ENCODE assay signal across 9 cellular contexts in genomic region chr7:87475359-87476178, GRCh38. TPM values are rescaled to one million over a fixed set of nuclear protein-coding genes. Genes with fewer than 3 reads are reported as not detected.
A peak's percentile ranks its signal among the peaks of the same experiment; 100 is the strongest.
DNase-seq lines count a peak whose midpoint lies in the region; ATAC-seq and TF ChIP-seq lines count a peak whose summit lies in the region.
"Had no signal": no experiment of that assay in that cellular context is flagged by ENCODE, and none has a peak within 500 bp of the region (broad histone marks: within the 10 kb centered on the region; RNA-seq: fewer than 3 reads in every experiment).

TSS of gene ABCB4 (minus strand) at chr7:87475680. CDS start at chr7:87475465, 215 bp downstream.

- H3K27ac ChIP-seq in iPS-18a (ENCODE audit: low read length) (no peak within 1 kb of the TSS), spleen (peak within 1 kb of the TSS; percentile 58 to 92 (median 84))

- no peak within 1 kb of the TSS for H3K27ac Mint-ChIP-seq in activated naive CD4-positive, alpha-beta T cell treated with anti-CD3 and anti-CD28 coated beads, Interleukin-2, amount 10 ng/mL, durations not matched to agents 7 days and 5 days
- no peak within 1 kb of the TSS for H3K27ac Mint-ChIP-seq in activated T-helper 2 cell treated with anti-CD3 and anti-CD28 coated beads, Interferon-gamma antibody, Interleukin-2, Interleukin-4, amounts not matched to agents 10 μg/mL and 5 μg/mL and 100 μg/mL, durations not matched to agents 14 hours and 24 hours and 36 hours

- H3K4me1 Mint-ChIP-seq in activated naive CD4-positive, alpha-beta T cell treated with anti-CD3 and anti-CD28 coated beads, Interleukin-2, amount 10 ng/mL, durations not matched to agents 7 days and 5 days: peaks cover 14% of the 10 kb centered on the region
- peaks cover 4% of the 10 kb centered on the region for H3K4me1 Mint-ChIP-seq in activated T-helper 2 cell treated with anti-CD3 and anti-CD28 coated beads, Interferon-gamma antibody, Interleukin-2, Interleukin-4, amounts not matched to agents 10 μg/mL and 5 μg/mL and 100 μg/mL, durations not matched to agents 14 hours and 24 hours and 36 hours (ENCODE audit: low read depth)
- H3K4me1 Mint-ChIP-seq: central memory CD8-positive, alpha-beta T cell had no signal

- H3K4me3 Mint-ChIP-seq in activated naive CD4-positive, alpha-beta T cell treated with anti-CD3 and anti-CD28 coated beads, Interleukin-2, amount 10 ng/mL, durations not matched to agents 7 days and 5 days: peak within 1 kb of the TSS; percentile 32
- peak within 1 kb of the TSS; percentile 7 for H3K4me3 Mint-ChIP-seq in activated T-helper 2 cell treated with anti-CD3 and anti-CD28 coated beads, Interferon-gamma antibody, Interleukin-2, Interleukin-4, amounts not matched to agents 10 μg/mL and 5 μg/mL and 100 μg/mL, durations not matched to agents 14 hours and 24 hours and 36 hours (ENCODE audit: low read depth)
- H3K4me3 Mint-ChIP-seq: central memory CD8-positive, alpha-beta T cell had no signal

- peak within 1 kb of the TSS; percentile 60 for H3K4me3 ChIP-seq in iPS-18a (ENCODE audit: low read length)
- peak within 1 kb of the TSS; percentile 40 to 78 (median 44) for H3K4me3 ChIP-seq in spleen

- H3K9me3 ChIP-seq in iPS-18a (ENCODE audit: control insufficient read depth, low read depth, low read length): no peaks in the 10 kb centered on the region
- H3K9me3 ChIP-seq in spleen: no peaks in the 10 kb centered on the region

- 5 to 16% (median 5%) methylated on average over 31 to 80 of the region's 80 CpGs for WGBS in spleen, 5 donors

- H3K36me3 ChIP-seq in iPS-18a (ENCODE audit: control insufficient read depth, low read depth, low read length): no peaks in the 10 kb centered on the region
- no peaks in the 10 kb centered on the region for H3K36me3 ChIP-seq in spleen

- TF ChIP-seq CTCF in spleen (IDR thresholded peaks at IDR 0.05 in 8 of 11, conservative IDR thresholded peaks at IDR 0.05 in 3 of 11): no peak

- no peak for DNase-seq in activated naive CD4-positive, alpha-beta T cell treated with anti-CD3 and anti-CD28 coated beads, Interleukin-2, amount 10 ng/mL, durations not matched to agents 7 days and 5 days
- DNase-seq in activated naive CD4-positive, alpha-beta T cell (lab: John Stamatoyannopoulos, UW): no peak
- no peak for DNase-seq in activated T-helper 2 cell treated with anti-CD3 and anti-CD28 coated beads, Interferon-gamma antibody, Interleukin-2, Interleukin-4, amounts not matched to agents 10 μg/mL and 5 μg/mL and 100 μg/mL, durations not matched to agents 14 hours and 24 hours and 36 hours (ENCODE audit: low spot score)
- DNase-seq in spleen (peak; percentile 84), NCI-H2171 (lab: John Stamatoyannopoulos, UW) (no peak), T1000 (lab: John Stamatoyannopoulos, UW) (no peak)

- peak; percentile 6 for ATAC-seq in HG02884 (IDR thresholded peaks at IDR 0.05; ENCODE audit: unreplicated experiment)

- H3K4me1 ChIP-seq in iPS-18a (ENCODE audit: control insufficient read depth, low read depth, low read length): peaks cover 13% of the 10 kb centered on the region
- H3K4me1 ChIP-seq in spleen: peaks cover 6 to 52% (median 33%) of the 10 kb centered on the region in 6 donors

- intact Hi-C loops in activated T-helper 2 cell treated with anti-CD3 and anti-CD28 coated beads, Interferon-gamma antibody, Interleukin-2, Interleukin-4, amounts not matched to agents 10 μg/mL and 5 μg/mL and 100 μg/mL, durations not matched to agents 14 hours and 24 hours and 36 hours (cut with micrococcal nuclease): loop anchor here (10.0 kb wide), 1 partner anchor 149 kb away; the partner anchor contains the start of gene RUNDC3B
- intact Hi-C loops in spleen (cut with DNase I; ENCODE audit: low total_unique reads): no loop called here

- H3K9me3 Mint-ChIP-seq in activated naive CD4-positive, alpha-beta T cell treated with anti-CD3 and anti-CD28 coated beads, Interleukin-2, amount 10 ng/mL, durations not matched to agents 7 days and 5 days: no peaks in the 10 kb centered on the region
- no peaks in the 10 kb centered on the region for H3K9me3 Mint-ChIP-seq in activated T-helper 2 cell treated with anti-CD3 and anti-CD28 coated beads, Interferon-gamma antibody, Interleukin-2, Interleukin-4, amounts not matched to agents 10 μg/mL and 5 μg/mL and 100 μg/mL, durations not matched to agents 14 hours and 24 hours and 36 hours
- H3K9me3 Mint-ChIP-seq: central memory CD8-positive, alpha-beta T cell had no signal

- no peaks in the 10 kb centered on the region for H3K36me3 Mint-ChIP-seq in activated naive CD4-positive, alpha-beta T cell treated with anti-CD3 and anti-CD28 coated beads, Interleukin-2, amount 10 ng/mL, durations not matched to agents 7 days and 5 days
- H3K36me3 Mint-ChIP-seq in activated T-helper 2 cell treated with anti-CD3 and anti-CD28 coated beads, Interferon-gamma antibody, Interleukin-2, Interleukin-4, amounts not matched to agents 10 μg/mL and 5 μg/mL and 100 μg/mL, durations not matched to agents 14 hours and 24 hours and 36 hours (ENCODE audit: low read depth): no peaks in the 10 kb centered on the region

- H3K27me3 ChIP-seq in iPS-18a (ENCODE audit: control insufficient read depth, insufficient read depth, low read length) (peaks cover 34% of the 10 kb centered on the region), spleen (replicated peaks in 1 of 7) (peaks cover 0 to 23% (median 11%) of the 10 kb centered on the region in 7 donors)

- H3K9ac ChIP-seq in iPS-18a (ENCODE audit: low read length): peak within 1 kb of the TSS; percentile 16

- H3K27me3 Mint-ChIP-seq in activated naive CD4-positive, alpha-beta T cell treated with anti-CD3 and anti-CD28 coated beads, Interleukin-2, amount 10 ng/mL, durations not matched to agents 7 days and 5 days: peaks cover 37% of the 10 kb centered on the region
- peaks cover 42% of the 10 kb centered on the region for H3K27me3 Mint-ChIP-seq in activated T-helper 2 cell treated with anti-CD3 and anti-CD28 coated beads, Interferon-gamma antibody, Interleukin-2, Interleukin-4, amounts not matched to agents 10 μg/mL and 5 μg/mL and 100 μg/mL, durations not matched to agents 14 hours and 24 hours and 36 hours (ENCODE audit: low read depth)

- CTCF ChIA-PET in activated naive CD4-positive, alpha-beta T cell treated with anti-CD3 and anti-CD28 coated beads, Interleukin-2, amount 10 ng/mL, durations not matched to agents 7 days and 5 days (lab: Charles Lee): no interaction called here

- no peak for TF ChIP-seq POLR2A in spleen (IDR thresholded peaks at IDR 0.05)

RNA-seq across cellular contexts. Expression of gene ABCB4, which starts in this region (rescaled TPM):
- total RNA-seq in activated T-helper 2 cell treated with anti-CD3 and anti-CD28 coated beads, Interferon-gamma antibody, Interleukin-2, Interleukin-4, amounts not matched to agents 10 μg/mL and 5 μg/mL and 100 μg/mL, durations not matched to agents 14 hours and 24 hours and 36 hours: not detected in 2 replicates
- total RNA-seq in spleen: 10 to 100 TPM; 12.1 to 27.4 (median 22.0) TPM
- polyA plus RNA-seq in spleen: 10 to 100 TPM; 16.2 to 37.5 (median 21.4) TPM

Comparison
In these comparisons a context has a peak if more than half of its experiments do, and no peak if none do; other contexts are left out.
1. RNA of gene ABCB4 (total RNA-seq): 12.1 to 27.4 TPM in spleen; not detected in activated T-helper 2 cell treated with anti-CD3 and anti-CD28 coated beads, Interferon-gamma antibody, Interleukin-2, Interleukin-4, amounts not matched to agents 10 μg/mL and 5 μg/mL and 100 μg/mL, durations not matched to agents 14 hours and 24 hours and 36 hours; every median in the first group is over 10 times any median in the second.